8 cellular contexts compared by ENCODE assay signal in the genomic region with DNA sequence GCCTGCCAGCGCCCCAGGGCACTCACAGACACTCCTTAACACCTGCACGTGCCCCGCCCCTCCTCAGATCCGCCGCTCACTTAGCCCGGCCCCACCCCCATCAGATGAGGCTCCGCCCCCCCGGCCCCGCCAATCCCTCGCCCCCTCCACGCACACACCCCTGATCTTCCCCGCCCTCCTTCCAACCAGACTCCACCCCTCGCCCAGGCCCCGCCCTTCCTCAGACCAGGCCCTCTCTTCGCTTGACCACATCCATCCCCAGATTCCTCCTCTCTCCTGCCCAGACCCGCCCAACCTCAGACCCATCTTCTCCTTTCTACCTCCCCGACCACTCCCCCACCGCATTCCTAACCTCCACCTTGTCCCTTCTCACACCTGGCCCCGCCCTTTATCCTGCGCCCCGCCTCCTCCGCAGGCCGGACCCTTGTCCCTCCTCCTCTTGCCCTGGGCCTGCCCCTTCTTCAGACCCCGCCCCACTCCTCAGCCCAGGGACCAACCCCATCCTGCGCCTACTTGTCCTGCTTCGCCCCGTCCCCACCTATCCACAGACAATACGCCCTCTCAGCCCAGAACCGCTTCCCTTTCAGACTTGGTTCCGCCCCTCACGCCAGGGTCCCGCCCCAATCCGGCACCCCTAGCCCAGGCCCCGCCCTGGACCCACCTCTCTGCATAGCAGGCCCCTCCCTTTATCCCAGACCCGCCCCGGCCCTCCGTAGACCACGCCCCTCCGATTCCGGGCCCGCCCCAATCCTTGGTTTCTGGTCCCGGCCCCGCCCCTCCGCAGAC. TPM values are rescaled to one million over a fixed set of nuclear protein-coding genes. Genes with fewer than 3 reads are reported as not detected.
DNase-seq lines count a peak whose midpoint lies in the region; ATAC-seq and TF ChIP-seq lines count a peak whose summit lies in the region.

No MANE protein-coding gene starts in this region.

- POLR2A ChIA-PET in OCI-LY7 (lab: Charles Lee) = no interaction called here

- H3K36me3 Mint-ChIP-seq in Calu3 (ENCODE audit: insufficient read depth, unreplicated experiment) = peaks cover 23% of the 10 kb centered on the region

- peak overlapping the region; percentile 62 for H2AFZ ChIP-seq in OCI-LY7 (ENCODE audit: low read length)

- no peaks in the 10 kb centered on the region for H3K36me3 ChIP-seq in OCI-LY7 (ENCODE audit: insufficient read depth, low read length)
- H3K36me3 ChIP-seq in mucosa of descending colon (ENCODE audit: low read depth) = no peaks in the 10 kb centered on the region

- H3K9me2 ChIP-seq in OCI-LY7 (ENCODE audit: insufficient read depth, low read length) = no peaks in the 10 kb centered on the region

- H3K27me3 Mint-ChIP-seq in Calu3 (ENCODE audit: unreplicated experiment) = peaks cover 21% of the 10 kb centered on the region

- CTCF ChIA-PET in Calu3 (lab: Charles Lee) (no interaction called here), OCI-LY7 (lab: Charles Lee; ENCODE audit: unreplicated experiment) (no interaction called here)

- TF ChIP-seq CTCF in Calu3 (IDR thresholded peaks at IDR 0.05; ENCODE audit: unreplicated experiment) = no peak
- no peak for TF ChIP-seq CTCF in OCI-LY7 (conservative IDR thresholded peaks at IDR 0.05; ENCODE audit: low read length)
- TF ChIP-seq CTCF in epithelial cell of proximal tubule (conservative IDR thresholded peaks at IDR 0.05; ENCODE audit: low read depth, low read length) = no peak
- TF ChIP-seq CTCF in mucosa of descending colon (IDR thresholded peaks at IDR 0.05) = no peak

- H3K9me3 ChIP-seq in OCI-LY7 (ENCODE audit: low read length) = no peaks in the 10 kb centered on the region
- no peaks in the 10 kb centered on the region for H3K9me3 ChIP-seq in mucosa of descending colon

- peak; percentile 97 for DNase-seq in Calu3
- DNase-seq in HuH-7 (ENCODE audit: low spot score) = peak; percentile 79
- peak; percentile 95 for DNase-seq in OCI-LY7 (ENCODE audit: low spot score)
- peak; percentile 100 for DNase-seq in activated T-cell treated with anti-CD3 and anti-CD28 coated beads for 4 hours
- DNase-seq in epithelial cell of proximal tubule (ENCODE audit: low read depth) = peak; percentile 77
- peak; percentile 99 to 100 (median 99) for DNase-seq in mucosa of descending colon
- peak; percentile 98 to 100 for DNase-seq in stimulated activated CD8-positive, alpha-beta memory T cell treated with anti-CD3 and anti-CD28 coated beads, Interleukin-2, amount 100 ng/mL, for 48 hours (ENCODE audit: low read depth in 2 of 2)

- peak overlapping the region; percentile 77 for H3K4me3 Mint-ChIP-seq in Calu3 (ENCODE audit: low read depth, unreplicated experiment)

- no peaks in the 10 kb centered on the region for H3K9me3 Mint-ChIP-seq in Calu3 (ENCODE audit: low read depth, unreplicated experiment)

- peak overlapping the region; percentile 73 for H3K4me2 ChIP-seq in OCI-LY7 (ENCODE audit: low read length)

- intact Hi-C loops in Calu3 (cut with micrococcal nuclease; ENCODE audit: unreplicated experiment) (no loop called here), OCI-LY7 (cut with micrococcal nuclease; ENCODE audit: unreplicated experiment) (loop anchor here (2.0 kb wide), 1 partner anchor 48 kb away; a partner anchor contains a TSS), mucosa of descending colon (cut with DNase I, micrococcal nuclease) (no loop called here)

- no peaks in the 10 kb centered on the region for H3K79me2 ChIP-seq in OCI-LY7 (ENCODE audit: insufficient read depth, low read depth, low read length)

- peak; percentile 81 for ATAC-seq in GM21528 (IDR thresholded peaks at IDR 0.05; ENCODE audit: low FRiP score, unreplicated experiment)
- ATAC-seq in mucosa of descending colon = peak; percentile 89

- H3K27ac Mint-ChIP-seq in Calu3 (ENCODE audit: unreplicated experiment) = peak overlapping the region; percentile 60

- peak overlapping the region; percentile 17 for H3K27ac ChIP-seq in OCI-LY7 (ENCODE audit: low read depth, low read length, poor library complexity, severe bottlenecking)

- H4K20me1 ChIP-seq in OCI-LY7 (ENCODE audit: insufficient read depth, low read length) = no peaks in the 10 kb centered on the region

- H3K4me1 Mint-ChIP-seq in Calu3 (ENCODE audit: low read depth, unreplicated experiment) = peaks cover 19% of the 10 kb centered on the region

- H3K4me3 ChIP-seq in OCI-LY7 (ENCODE audit: low read depth, low read length, poor library complexity, severe bottlenecking) (peak overlapping the region; percentile 73), epithelial cell of proximal tubule (ENCODE audit: low read depth, low read length) (peak overlapping the region; percentile 93), mucosa of descending colon (peak overlapping the region; percentile 25)

- H3K4me1 ChIP-seq in OCI-LY7 (ENCODE audit: insufficient read depth, low read length, poor library complexity, severe bottlenecking) = peaks cover 19% of the 10 kb centered on the region
- H3K4me1 ChIP-seq in mucosa of descending colon (ENCODE audit: low read depth) = peaks cover 24% of the 10 kb centered on the region

- BruUV-seq in Calu3 (replicated peaks; lab: Mats Ljungman, UMichigan) = no TSS peak
- no TSS peak for BruUV-seq in OCI-LY7 (replicated peaks; lab: Mats Ljungman, UMichigan)

RNA-seq across cellular contexts. Expression of a gene that starts 0.5 kb away (rescaled TPM):
- total RNA-seq in Calu3 (2022) = 7.2 and 7.5 TPM in 2 replicates
- total RNA-seq in OCI-LY7 (2014; rRNA removed; shearing (Covaris generic)) = 0.75 and 1.0 TPM in 2 replicates
- 7.9 and 8.9 TPM in 2 replicates for total RNA-seq in OCI-LY7 (2022)
- total RNA-seq in epithelial cell of proximal tubule = 5.1 and 16.5 TPM in 2 replicates
- total RNA-seq in mucosa of descending colon = 10 to 100 TPM in 1 of 3 donors, 1 to 10 TPM in 2; 7.6 to 16.6 (median 8.9) TPM

RNA-seq across cellular contexts. Expression of a gene that starts 23.7 kb away (rescaled TPM):
- total RNA-seq in Calu3 (2022) = 0.71 TPM in 1 of 2 replicates, not detected in the other
- 0.33 and 1.0 TPM in 2 replicates for total RNA-seq in OCI-LY7 (2014; rRNA removed; shearing (Covaris generic))
- total RNA-seq in OCI-LY7 (2022) = 0.84 and 0.89 TPM in 2 replicates
- 0.23 TPM in 1 of 2 replicates, not detected in the other for total RNA-seq in epithelial cell of proximal tubule
- total RNA-seq in mucosa of descending colon = 10 to 100 TPM in 1 of 3 donors, 1 to 10 TPM in 1, under 1 TPM in 1; 0.93 to 10.5 (median 1.4) TPM

RNA-seq across cellular contexts. Expression of a gene that starts 29.8 kb away (rescaled TPM):
- total RNA-seq in Calu3 (2022) = 1.1 TPM in 1 of 2 replicates, not detected in the other
- total RNA-seq in OCI-LY7 (2014; rRNA removed; shearing (Covaris generic)) = 0.82 TPM in 1 of 2 replicates, not detected in the other
- 1.3 and 1.5 TPM in 2 replicates for total RNA-seq in OCI-LY7 (2022)
- total RNA-seq in epithelial cell of proximal tubule = 0.58 TPM in 1 of 2 replicates, not detected in the other
- total RNA-seq in mucosa of descending colon = 1 to 10 TPM; 1.3 to 7.0 (median 6.6) TPM

RNA-seq across cellular contexts. Expression of a gene that starts 47.1 kb away (rescaled TPM):
- total RNA-seq in Calu3 (2022) = 8.5 and 9.4 TPM in 2 replicates
- total RNA-seq in OCI-LY7 (2014; rRNA removed; shearing (Covaris generic)) = 3.4 and 4.1 TPM in 2 replicates
- 10.0 and 10.3 TPM in 2 replicates for total RNA-seq in OCI-LY7 (2022)
- 1.3 and 3.0 TPM in 2 replicates for total RNA-seq in epithelial cell of proximal tubule
- total RNA-seq in mucosa of descending colon = 10 to 100 TPM; 11.5 to 15.1 (median 12.5) TPM

RNA-seq across cellular contexts. Expression of a gene that starts 47.8 kb away (rescaled TPM):
- total RNA-seq in Calu3 (2022) (39.9 and 40.1 TPM in 2 replicates), OCI-LY7 (2022) (84.6 and 88.8 TPM in 2 replicates), epithelial cell of proximal tubule (141 and 167 TPM in 2 replicates), mucosa of descending colon (10 to 100 TPM; 48.2 to 55.4 (median 49.3) TPM)
- 122 and 126 TPM in 2 replicates for total RNA-seq in OCI-LY7 (2014; rRNA removed; shearing (Covaris generic))

Comparison
In these comparisons a context has a peak if more than half of its experiments do, and no peak if none do; other contexts are left out.
1. Peak in every context shown above with its lines: DNase-seq, ATAC-seq, H3K4me3 ChIP-seq and H3K27ac ChIP-seq.
2. H3K4me3 ChIP-seq: peak in every context shown above with its lines; median percentile 93 in epithelial cell of proximal tubule; 73 in OCI-LY7; 25 in mucosa of descending colon.